In genomic region chr7:18796216-18796615, GRCh38 we compare ENCODE assay signal across 26 cellular contexts.
"Had no signal": no experiment of that assay in that cellular context is flagged by ENCODE, and none has a peak within 500 bp of the region (broad histone marks: within the 10 kb centered on the region; RNA-seq: fewer than 3 reads in every experiment).

No MANE protein-coding gene starts in this region.

- ATAC-seq: effector memory CD8-positive, alpha-beta T cell; esophagus mucosa; gastrocnemius medialis; heart right ventricle; left cardiac atrium; left lung; left ventricle myocardium superior; lower lobe of right lung; naive thymus-derived CD4-positive, alpha-beta T cell had no signal

- DNase-seq: colonic mucosa; cortex of kidney; effector CD8-positive, alpha-beta T cell; effector memory CD8-positive, alpha-beta T cell; endodermal cell; erythroblast; esophagus squamous epithelium; foreskin fibroblast; foreskin melanocyte; gastrocnemius medialis; glutamatergic neuron; head of caudate nucleus; heart right ventricle; hippocampal formation; left cardiac atrium; left lung; left ventricle myocardium superior; lower lobe of right lung; mesenchymal stem cell; midbrain; naive thymus-derived CD4-positive, alpha-beta T cell had no signal

- H3K36me3 ChIP-seq: colonic mucosa, esophagus squamous epithelium, gastrocnemius medialis, heart right ventricle, left lung, lower lobe of right lung had no signal

- FAIRE-seq: endometrium, islet of Langerhans, keratinocyte had no signal

- H3K9me3 ChIP-seq: colonic mucosa, esophagus squamous epithelium, gastrocnemius medialis, heart right ventricle, left lung, lower lobe of right lung had no signal

- H3K4me3 ChIP-seq: colonic mucosa, esophagus squamous epithelium, gastrocnemius medialis, heart right ventricle, left lung, lower lobe of right lung had no signal

- H3K27ac ChIP-seq: colonic mucosa, epithelial cell of prostate, esophagus squamous epithelium, gastrocnemius medialis, heart right ventricle, left lung, lower lobe of right lung had no signal

- H3K4me1 ChIP-seq: colonic mucosa, esophagus squamous epithelium, gastrocnemius medialis, left lung, lower lobe of right lung had no signal

- H3K27me3 ChIP-seq: colonic mucosa, esophagus squamous epithelium, gastrocnemius medialis, heart right ventricle, left lung had no signal
